In genomic region chr9:131503626-131504465, GRCh38 we compare ENCODE assay signal across 8 cellular contexts. TPM values are rescaled to one million over a fixed set of nuclear protein-coding genes. Genes with fewer than 3 reads are reported as not detected.
DNase-seq lines count a peak whose midpoint lies in the region; ATAC-seq, FAIRE-seq and TF ChIP-seq lines count a peak whose summit lies in the region.

No MANE protein-coding gene starts in this region.

- no peak for TF ChIP-seq RAD21 in HCT116 (IDR thresholded peaks at IDR 0.05; ENCODE audit: low read depth)
- TF ChIP-seq RAD21 in HepG2 (CRISPR knock-in tag; IDR thresholded peaks at IDR 0.05): no peak

- no peaks in the 10 kb centered on the region for H3K79me2 ChIP-seq in HCT116 (ENCODE audit: insufficient read depth, low read length)
- peaks cover 2% of the 10 kb centered on the region for H3K79me2 ChIP-seq in HepG2 (ENCODE audit: insufficient read depth, low read length)

- DNase-seq in AG04450 (ENCODE audit: low read depth, low spot score) (no peak), HCT116 (ENCODE audit: low read depth, low spot score) (no peak), T-helper 2 cell (peak in 4 of 5 experiments; percentile 28 to 88 (median 56)), body of pancreas (peak in 1 of 4 donors; percentile 8), HepG2 (ENCODE audit: low spot score) (peak; percentile 32), NCI-H1930 (lab: John Stamatoyannopoulos, UW) (no peak)
- DNase-seq in stimulated activated CD8-positive, alpha-beta memory T cell treated with anti-CD3 and anti-CD28 coated beads, Interleukin-15, amount 100 ng/mL, for 48 hours (ENCODE audit: low read depth in 2 of 2): peak; percentile 69 to 79

- H3K27me3 ChIP-seq in AG04450 (ENCODE audit: control insufficient read depth, insufficient read depth, low read length) (no peaks in the 10 kb centered on the region), HCT116 (ENCODE audit: insufficient read depth, low read length) (no peaks in the 10 kb centered on the region), body of pancreas (no peaks in the 10 kb centered on the region), HepG2 (ENCODE audit: control insufficient read depth in 1 of 2, insufficient read depth in 2 of 2, low read length in 2 of 2) (no peaks in the 10 kb centered on the region; a peak in 1 of 5 replicates)

- TF ChIP-seq CTCF in AG04450 (IDR thresholded peaks at IDR 0.05; ENCODE audit: low read depth, low read length): no peak
- no peak for TF ChIP-seq CTCF in HCT116 (IDR thresholded peaks at IDR 0.05 in 2 of 3, conservative IDR thresholded peaks at IDR 0.05 in 1 of 3; ENCODE audit: borderline replicate concordance in 1 of 3, insufficient read depth in 1 of 3, low read depth in 2 of 3, low read length in 2 of 3)
- TF ChIP-seq CTCF in body of pancreas (IDR thresholded peaks at IDR 0.05): peak in 1 of 7 experiments; percentile 6
- TF ChIP-seq CTCF in HepG2 (CRISPR knock-in tag; IDR thresholded peaks at IDR 0.05): peak; percentile 38

- intact Hi-C loops in HCT116 (cut with micrococcal nuclease) (no loop called here), body of pancreas (cut with DNase I) (no loop called here), HepG2 (cut with micrococcal nuclease; ENCODE audit: unreplicated experiment) (no loop called here)

- H3K9ac ChIP-seq in HCT116 (ENCODE audit: low read length) (peak overlapping the region; percentile 59), HepG2 (ENCODE audit: insufficient read depth, low read depth, low read length) (peak overlapping the region; percentile 71)

- H3K4me2 ChIP-seq in HCT116 (ENCODE audit: low read length) (peak overlapping the region; percentile 81), HepG2 (ENCODE audit: low read depth, low read length) (peak overlapping the region; percentile 99)

- H2AFZ ChIP-seq in HCT116 (ENCODE audit: low read depth, low read length, poor library complexity, severe bottlenecking): no peak overlapping the region
- H2AFZ ChIP-seq in HepG2 (ENCODE audit: low read length): no peak overlapping the region

- H3K9me2 ChIP-seq in HCT116 (ENCODE audit: insufficient read depth): no peaks in the 10 kb centered on the region

- no peak for TF ChIP-seq EP300 in HepG2 (IDR thresholded peaks at IDR 0.05; ENCODE audit: low read depth in 2 of 2, low read length in 2 of 2)
- TF ChIP-seq EP300 in HepG2 (CRISPR knock-in tag; IDR thresholded peaks at IDR 0.05; ENCODE audit: borderline replicate concordance): no peak

- no peaks in the 10 kb centered on the region for H4K20me1 ChIP-seq in HCT116 (ENCODE audit: insufficient read depth)
- H4K20me1 ChIP-seq in HepG2 (ENCODE audit: insufficient read depth, low read length): no peaks in the 10 kb centered on the region

- BruUV-seq in HCT116 (replicated peaks; lab: Mats Ljungman, UMichigan) (no TSS peak), HepG2 (replicated peaks; lab: Mats Ljungman, UMichigan) (no TSS peak)

- H3K9me3 ChIP-seq in AG04450 (ENCODE audit: control insufficient read depth, insufficient read depth, low read length) (peaks cover 5% of the 10 kb centered on the region; the same call in 1 of the 2 replicates), HCT116 (ENCODE audit: control insufficient read depth in 1 of 2, insufficient read depth in 1 of 2, low read depth in 1 of 2, low read length in 2 of 2) (no peaks in the 10 kb centered on the region), body of pancreas (no peaks in the 10 kb centered on the region), HepG2 (ENCODE audit: low read length) (no peaks in the 10 kb centered on the region)

- POLR2A ChIA-PET in AG04450 (lab: Yijun Ruan, JAX) (interaction anchor here (0.5 to 0.6 kb wide), 2 partner anchors 82 to 161 kb away, joined by 3 read pairs; no protein-coding TSS in a partner anchor), HCT116 (lab: Charles Lee) (no interaction called here), HepG2 (lab: Yijun Ruan, JAX) (interaction anchor here (1.1 kb wide), 1 partner anchor 131 kb away, joined by 4 read pairs; no protein-coding TSS in a partner anchor)

- in situ Hi-C loops in HepG2 (cut with HindIII; ENCODE audit: extremely low pct_ligation_motif_present, low pct_unique_long_range_greater_than_20kb): no loop called here

- RAD21 ChIA-PET in HCT116 (lab: Charles Lee; ENCODE audit: low non-redundant PET in 1 of 2, low total read pairs in 2 of 2, uncharacterized antibody in 2 of 2, unreplicated experiment in 2 of 2): no interaction called here

- TF ChIP-seq POLR2A in HCT116 (IDR thresholded peaks at IDR 0.05; ENCODE audit: borderline replicate concordance, extremely low read depth, insufficient read depth, insufficient read length) (no peak), body of pancreas (IDR thresholded peaks at IDR 0.05) (no peak), HepG2 (IDR thresholded peaks at IDR 0.05; ENCODE audit: insufficient read depth in 1 of 2, low read depth in 2 of 2, low read length in 2 of 2) (no peak)

- no peak for FAIRE-seq in HepG2 (lab: Jason Lieb, UNC)

- ATAC-seq in HCT116: peak; percentile 7
- no peak for ATAC-seq in body of pancreas
- peak; percentile 69 for ATAC-seq in HepG2
- no peak for ATAC-seq in HG03159 (IDR thresholded peaks at IDR 0.05; ENCODE audit: unreplicated experiment)

- CTCF ChIA-PET in AG04450 (lab: Charles Lee): interaction anchor here (0.6 to 1.1 kb wide), 3 partner anchors 22 to 237 kb away, joined by 3 to 4 read pairs (median 4); no protein-coding TSS in a partner anchor
- CTCF ChIA-PET in HCT116 (lab: Charles Lee): no interaction called here
- CTCF ChIA-PET in HepG2 (lab: Yijun Ruan, JAX; ENCODE audit: low intra/inter-chr PET ratio, low total read pairs): no interaction called here

- H3K4me3 ChIP-seq in AG04450 (ENCODE audit: low read depth, low read length) (peak overlapping the region; percentile 85), HCT116 (replicated peaks in 1 of 2; ENCODE audit: low read depth in 1 of 2, low read length in 2 of 2) (peak overlapping the region; percentile 58 to 68), body of pancreas (peak overlapping the region; percentile 94 to 99), HepG2 (replicated peaks in 1 of 3; ENCODE audit: insufficient read depth in 1 of 3, low read depth in 2 of 3, low read length in 3 of 3) (peak overlapping the region; percentile 86 to 91 (median 88))

- H3K27ac ChIP-seq in AG04450 (ENCODE audit: low read depth, low read length): no peak overlapping the region
- H3K27ac ChIP-seq in HCT116 (ENCODE audit: low read depth, low read length): peak overlapping the region; percentile 63; the same call in 1 of the 2 replicates
- peak overlapping the region in 1 of 4 donors; percentile 70 for H3K27ac ChIP-seq in body of pancreas
- no peak overlapping the region for H3K27ac ChIP-seq in HepG2 (ENCODE audit: extremely low read length, insufficient read depth, low read length)

- WGBS in body of pancreas, 2 donors: 15 to 17% methylated on average over 13 to 32 of the region's 32 CpGs
- 2% methylated on average over 22 of the region's 32 CpGs for WGBS in HepG2 (ENCODE audit: low lambda C conversion rate)

- H3K36me3 ChIP-seq in HCT116 (ENCODE audit: control insufficient read depth in 1 of 2, insufficient read depth in 2 of 2, low read length in 2 of 2) (peaks cover 11 to 12% of the 10 kb centered on the region in 2 experiments; a peak in 3 of 4 replicates), body of pancreas (replicated peaks in 1 of 2; ENCODE audit: insufficient read depth in 1 of 2, low read depth in 2 of 2) (peaks cover 0 to 3% of the 10 kb centered on the region in 2 donors), HepG2 (replicated peaks in 1 of 2; ENCODE audit: control insufficient read depth in 1 of 2, insufficient read depth in 2 of 2, low read length in 2 of 2) (no peaks in the 10 kb centered on the region; a peak in 4 of 5 replicates)

- peaks cover 0 to 10% of the 10 kb centered on the region in 2 experiments; a peak in 1 of 4 replicates for H3K4me1 ChIP-seq in HCT116 (ENCODE audit: control insufficient read depth in 1 of 2, insufficient read depth in 2 of 2, low read length in 2 of 2)
- peaks cover 32% of the 10 kb centered on the region for H3K4me1 ChIP-seq in body of pancreas
- H3K4me1 ChIP-seq in HepG2 (ENCODE audit: insufficient read depth, low read length): peaks cover 33% of the 10 kb centered on the region

RNA-seq across cellular contexts. Expression of gene POMT1, which starts 1.1 kb away (rescaled TPM):
- 23.8 and 23.9 TPM in 2 replicates for polyA plus RNA-seq in AG04450 (2011; rRNA removed)
- polyA minus RNA-seq in AG04450 (2011; rRNA and poly(A)+ RNA removed): 11.3 and 15.2 TPM in 2 replicates
- 21.4 TPM for total RNA-seq in HCT116 (2021; ENCODE audit: unreplicated experiment)
- 17.6 and 20.1 TPM in 2 replicates for polyA plus RNA-seq in HCT116 (2012)
- total RNA-seq in body of pancreas: 10 to 100 TPM; 22.1 to 34.6 TPM
- 6.3 and 21.6 TPM in 2 replicates for total RNA-seq in HepG2 (2016; rRNA removed; fragmentation: Illumina TruSeq; extraction: Trizol)
- 5.0 and 6.5 TPM in 2 replicates for total RNA-seq in HepG2 (2016; cell fraction: cytosol; rRNA removed; fragmentation: Illumina TruSeq; extraction: Trizol; ENCODE audit: low read depth)
- total RNA-seq in HepG2 (2016; cell fraction: insoluble cytoplasmic fraction; rRNA removed; fragmentation: Illumina TruSeq; extraction: Trizol): 5.8 and 22.8 TPM in 2 replicates
- 5.6 and 5.9 TPM in 2 replicates for total RNA-seq in HepG2 (2016; cell fraction: membrane; rRNA removed; fragmentation: Illumina TruSeq; extraction: Trizol)
- total RNA-seq in HepG2 (2016; cell fraction: nucleus; rRNA removed; fragmentation: Illumina TruSeq; extraction: Trizol): 28.2 and 33.1 TPM in 2 replicates
- 22.7 and 27.1 TPM in 2 replicates for polyA plus RNA-seq in HepG2 (2011; rRNA removed)
- polyA plus RNA-seq in HepG2 (2011; cell fraction: cytosol; rRNA removed): 9.8 and 11.4 TPM in 2 replicates
- polyA plus RNA-seq in HepG2 (2011; cell fraction: nucleus; rRNA removed): 211 and 287 TPM in 2 replicates
- polyA plus RNA-seq in HepG2 (2012): 17.9 and 24.4 TPM in 2 replicates
- polyA plus RNA-seq in HepG2 (2016; cell fraction: cytosol; fragmentation: Illumina TruSeq; extraction: Trizol; ENCODE audit: low read depth): 1.9 and 2.4 TPM in 2 replicates
- 5.5 and 6.3 TPM in 2 replicates for polyA plus RNA-seq in HepG2 (2016; cell fraction: insoluble cytoplasmic fraction; fragmentation: Illumina TruSeq; extraction: Trizol; ENCODE audit: low read depth)
- polyA plus RNA-seq in HepG2 (2016; cell fraction: membrane; fragmentation: Illumina TruSeq; extraction: Trizol; ENCODE audit: low read depth): 2.9 and 3.8 TPM in 2 replicates
- polyA plus RNA-seq in HepG2 (2016; cell fraction: nucleus; fragmentation: Illumina TruSeq; extraction: Trizol; ENCODE audit: insufficient read depth, low read depth): 70.0 and 76.8 TPM in 2 replicates
- polyA minus RNA-seq in HepG2 (2011; rRNA and poly(A)+ RNA removed; ENCODE audit: low replicate concordance): 18.6 and 32.0 TPM in 2 replicates
- polyA minus RNA-seq in HepG2 (2011; cell fraction: cytosol; rRNA and poly(A)+ RNA removed): 4.6 and 4.7 TPM in 2 replicates
- 15.3 and 23.9 TPM in 2 replicates for polyA minus RNA-seq in HepG2 (2011; cell fraction: nucleus; rRNA and poly(A)+ RNA removed)

RNA-seq across cellular contexts. Expression of gene UCK1, which starts 27.2 kb away (rescaled TPM):
- polyA plus RNA-seq in AG04450 (2011; rRNA removed) (19.1 and 19.9 TPM in 2 replicates), HepG2 (2011; rRNA removed) (11.0 and 15.3 TPM in 2 replicates)
- 10.9 and 11.4 TPM in 2 replicates for polyA minus RNA-seq in AG04450 (2011; rRNA and poly(A)+ RNA removed)
- total RNA-seq in HCT116 (2021; ENCODE audit: unreplicated experiment) (17.5 TPM), body of pancreas (10 to 100 TPM; 16.5 to 37.1 TPM), HepG2 (2016; rRNA removed; fragmentation: Illumina TruSeq; extraction: Trizol) (24.1 and 25.3 TPM in 2 replicates)
- polyA plus RNA-seq in HCT116 (2012): 15.9 and 16.1 TPM in 2 replicates
- total RNA-seq in HepG2 (2016; cell fraction: cytosol; rRNA removed; fragmentation: Illumina TruSeq; extraction: Trizol; ENCODE audit: low read depth): 15.3 and 19.7 TPM in 2 replicates
- total RNA-seq in HepG2 (2016; cell fraction: insoluble cytoplasmic fraction; rRNA removed; fragmentation: Illumina TruSeq; extraction: Trizol): 23.3 and 24.1 TPM in 2 replicates
- 33.2 and 36.4 TPM in 2 replicates for total RNA-seq in HepG2 (2016; cell fraction: membrane; rRNA removed; fragmentation: Illumina TruSeq; extraction: Trizol)
- total RNA-seq in HepG2 (2016; cell fraction: nucleus; rRNA removed; fragmentation: Illumina TruSeq; extraction: Trizol): 15.4 and 16.5 TPM in 2 replicates
- polyA plus RNA-seq in HepG2 (2011; cell fraction: cytosol; rRNA removed): 14.5 and 15.9 TPM in 2 replicates
- polyA plus RNA-seq in HepG2 (2011; cell fraction: nucleus; rRNA removed): 23.4 and 24.9 TPM in 2 replicates
- polyA plus RNA-seq in HepG2 (2012): 12.9 and 14.6 TPM in 2 replicates
- 19.2 and 25.0 TPM in 2 replicates for polyA plus RNA-seq in HepG2 (2016; cell fraction: cytosol; fragmentation: Illumina TruSeq; extraction: Trizol; ENCODE audit: low read depth)
- 27.5 and 27.7 TPM in 2 replicates for polyA plus RNA-seq in HepG2 (2016; cell fraction: insoluble cytoplasmic fraction; fragmentation: Illumina TruSeq; extraction: Trizol; ENCODE audit: low read depth)
- polyA plus RNA-seq in HepG2 (2016; cell fraction: membrane; fragmentation: Illumina TruSeq; extraction: Trizol; ENCODE audit: low read depth): 32.5 and 35.5 TPM in 2 replicates
- polyA plus RNA-seq in HepG2 (2016; cell fraction: nucleus; fragmentation: Illumina TruSeq; extraction: Trizol; ENCODE audit: insufficient read depth, low read depth): 32.5 and 35.4 TPM in 2 replicates
- polyA minus RNA-seq in HepG2 (2011; rRNA and poly(A)+ RNA removed; ENCODE audit: low replicate concordance): 11.4 and 48.7 TPM in 2 replicates
- polyA minus RNA-seq in HepG2 (2011; cell fraction: cytosol; rRNA and poly(A)+ RNA removed): 6.5 and 6.8 TPM in 2 replicates
- polyA minus RNA-seq in HepG2 (2011; cell fraction: nucleus; rRNA and poly(A)+ RNA removed): 8.3 and 8.5 TPM in 2 replicates

RNA-seq across cellular contexts. Expression of gene PRRT1B, which starts 41.5 kb away (rescaled TPM):
- not detected in 2 replicates for polyA plus RNA-seq in AG04450 (2011; rRNA removed)
- not detected in 2 replicates for polyA minus RNA-seq in AG04450 (2011; rRNA and poly(A)+ RNA removed)
- total RNA-seq in HCT116 (2021; ENCODE audit: unreplicated experiment): not detected
- 0.10 TPM in 1 of 2 replicates, not detected in the other for polyA plus RNA-seq in HCT116 (2012)
- under 1 TPM; 0.33 to 0.78 TPM for total RNA-seq in body of pancreas
- total RNA-seq in HepG2 (2016; rRNA removed; fragmentation: Illumina TruSeq; extraction: Trizol): not detected in 2 replicates
- total RNA-seq in HepG2 (2016; cell fraction: cytosol; rRNA removed; fragmentation: Illumina TruSeq; extraction: Trizol; ENCODE audit: low read depth): not detected in 2 replicates
- not detected in 2 replicates for total RNA-seq in HepG2 (2016; cell fraction: insoluble cytoplasmic fraction; rRNA removed; fragmentation: Illumina TruSeq; extraction: Trizol)
- not detected in 2 replicates for total RNA-seq in HepG2 (2016; cell fraction: membrane; rRNA removed; fragmentation: Illumina TruSeq; extraction: Trizol)
- not detected in 2 replicates for total RNA-seq in HepG2 (2016; cell fraction: nucleus; rRNA removed; fragmentation: Illumina TruSeq; extraction: Trizol)
- polyA plus RNA-seq in HepG2 (2011; rRNA removed): not detected in 2 replicates
- not detected in 2 replicates for polyA plus RNA-seq in HepG2 (2011; cell fraction: cytosol; rRNA removed)
- not detected in 2 replicates for polyA plus RNA-seq in HepG2 (2011; cell fraction: nucleus; rRNA removed)
- not detected in 2 replicates for polyA plus RNA-seq in HepG2 (2012)
- polyA plus RNA-seq in HepG2 (2016; cell fraction: cytosol; fragmentation: Illumina TruSeq; extraction: Trizol; ENCODE audit: low read depth): not detected in 2 replicates
- polyA plus RNA-seq in HepG2 (2016; cell fraction: insoluble cytoplasmic fraction; fragmentation: Illumina TruSeq; extraction: Trizol; ENCODE audit: low read depth): not detected in 2 replicates
- polyA plus RNA-seq in HepG2 (2016; cell fraction: membrane; fragmentation: Illumina TruSeq; extraction: Trizol; ENCODE audit: low read depth): not detected in 2 replicates
- polyA plus RNA-seq in HepG2 (2016; cell fraction: nucleus; fragmentation: Illumina TruSeq; extraction: Trizol; ENCODE audit: insufficient read depth, low read depth): not detected in 2 replicates
- not detected in 2 replicates for polyA minus RNA-seq in HepG2 (2011; rRNA and poly(A)+ RNA removed; ENCODE audit: low replicate concordance)
- polyA minus RNA-seq in HepG2 (2011; cell fraction: cytosol; rRNA and poly(A)+ RNA removed): not detected in 2 replicates
- polyA minus RNA-seq in HepG2 (2011; cell fraction: nucleus; rRNA and poly(A)+ RNA removed): not detected in 2 replicates

Comparison
In these comparisons a context has a peak if more than half of its experiments do, and no peak if none do; other contexts are left out.
1. DNase-seq: peak in T-helper 2 cell (4 of 5), HepG2 (single experiment) and stimulated activated CD8-positive, alpha-beta memory T cell treated with anti-CD3 and anti-CD28 coated beads, Interleukin-15, amount 100 ng/mL, for 48 hours (2 of 2); none in AG04450 (single experiment), HCT116 (single experiment) and NCI-H1930 (0 of 2).
2. ATAC-seq: peak in HCT116 (single experiment) and HepG2 (single experiment); none in body of pancreas (single experiment) and HG03159 (single experiment).
3. Peak in every context shown above with its lines, with median percentiles within 50 percentile points of each other: H3K4me3 ChIP-seq.